2 cellular contexts compared by ENCODE assay signal in genomic region chr20:57795977-57796560, GRCh38.
TF ChIP-seq lines count a peak whose summit lies in the region.

No MANE protein-coding gene starts in this region.

TF ChIP-seq in HEK293, 187 proteins besides CTCF, POLR2A, EP300 and RAD21 (continued from another document):
- TF ChIP-seq, protein P1, sequence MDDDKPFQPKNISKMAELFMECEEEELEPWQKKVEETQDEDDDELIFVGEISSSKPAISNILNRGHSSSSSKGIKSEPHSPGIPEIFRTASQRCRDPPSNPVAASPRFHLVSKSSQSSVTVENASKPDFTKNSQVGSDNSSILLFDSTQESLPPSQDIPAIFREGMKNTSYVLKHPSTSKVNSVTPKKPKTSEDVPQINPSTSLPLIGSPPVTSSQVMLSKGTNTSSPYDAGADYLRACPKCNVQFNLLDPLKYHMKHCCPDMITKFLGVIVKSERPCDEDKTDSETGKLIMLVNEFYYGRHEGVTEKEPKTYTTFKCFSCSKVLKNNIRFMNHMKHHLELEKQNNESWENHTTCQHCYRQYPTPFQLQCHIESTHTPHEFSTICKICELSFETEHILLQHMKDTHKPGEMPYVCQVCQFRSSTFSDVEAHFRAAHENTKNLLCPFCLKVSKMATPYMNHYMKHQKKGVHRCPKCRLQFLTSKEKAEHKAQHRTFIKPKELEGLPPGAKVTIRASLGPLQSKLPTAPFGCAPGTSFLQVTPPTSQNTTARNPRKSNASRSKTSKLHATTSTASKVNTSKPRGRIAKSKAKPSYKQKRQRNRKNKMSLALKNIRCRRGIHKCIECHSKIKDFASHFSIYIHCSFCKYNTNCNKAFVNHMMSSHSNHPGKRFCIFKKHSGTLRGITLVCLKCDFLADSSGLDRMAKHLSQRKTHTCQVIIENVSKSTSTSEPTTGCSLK (tag by site-specific recombination; IDR thresholded peaks at IDR 0.05): no peak
- TF ChIP-seq ZFHX2 (tag by site-specific recombination; conservative IDR thresholded peaks at IDR 0.05) (peak; percentile 98), ZSCAN23 (tag by site-specific recombination; IDR thresholded peaks at IDR 0.05) (no peak), ZBTB7A (tag by site-specific recombination; IDR thresholded peaks at IDR 0.05; ENCODE audit: low read depth) (no peak), ZNF341 (tag by site-specific recombination; IDR thresholded peaks at IDR 0.05; ENCODE audit: low read depth) (no peak), EGR2 (tag by site-specific recombination; IDR thresholded peaks at IDR 0.05; ENCODE audit: low read depth) (peak; percentile 99)
- TF ChIP-seq, protein P2, sequence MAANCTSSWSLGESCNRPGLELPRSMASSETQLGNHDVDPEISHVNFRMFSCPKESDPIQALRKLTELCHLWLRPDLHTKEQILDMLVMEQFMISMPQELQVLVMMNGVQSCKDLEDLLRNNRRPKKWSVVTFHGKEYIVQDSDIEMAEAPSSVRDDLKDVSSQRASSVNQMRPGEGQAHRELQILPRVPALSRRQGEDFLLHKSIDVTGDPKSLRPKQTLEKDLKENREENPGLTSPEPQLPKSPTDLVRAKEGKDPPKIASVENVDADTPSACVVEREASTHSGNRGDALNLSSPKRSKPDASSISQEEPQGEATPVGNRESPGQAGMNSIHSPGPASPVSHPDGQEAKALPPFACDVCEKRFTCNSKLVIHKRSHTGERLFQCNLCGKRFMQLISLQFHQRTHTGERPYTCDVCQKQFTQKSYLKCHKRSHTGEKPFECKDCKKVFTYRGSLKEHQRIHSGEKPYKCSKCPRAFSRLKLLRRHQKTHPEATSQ (tag by site-specific recombination; IDR thresholded peaks at IDR 0.05): no peak

TF ChIP-seq in GM12878, 131 proteins besides CTCF, POLR2A, EP300 and RAD21 (continued from another document):
- no peak for TF ChIP-seq E2F4 (IDR thresholded peaks at IDR 0.05; ENCODE audit: low read depth, low read length)
- TF ChIP-seq SMAD1 (IDR thresholded peaks at IDR 0.05; ENCODE audit: low read depth, partially characterized antibody): no peak
- no peak for TF ChIP-seq ASH2L (IDR thresholded peaks at IDR 0.05; ENCODE audit: borderline replicate concordance, low read depth)
- no peak for TF ChIP-seq RUNX3 (IDR thresholded peaks at IDR 0.05; ENCODE audit: low read length)
- TF ChIP-seq MTA2 (IDR thresholded peaks at IDR 0.05; ENCODE audit: low read depth): no peak
- no peak for TF ChIP-seq NRF1 (conservative IDR thresholded peaks at IDR 0.05; ENCODE audit: low read depth, low read length)
- no peak for TF ChIP-seq YY1 (IDR thresholded peaks at IDR 0.05; ENCODE audit: low read depth, low read length)
- TF ChIP-seq BCL3 (IDR thresholded peaks at IDR 0.05; ENCODE audit: borderline replicate concordance, insufficient read depth, low read depth, low read length, poor library complexity, severe bottlenecking): peak; percentile 98
- TF ChIP-seq RAD51 (IDR thresholded peaks at IDR 0.05): no peak
- TF ChIP-seq SREBF1 (IDR thresholded peaks at IDR 0.05; ENCODE audit: low read length): no peak
